ENCODE assay signal across 22 cellular contexts in genomic region chr14:75162631-75163030, GRCh38. TPM values are rescaled to one million over a fixed set of nuclear protein-coding genes. Genes with fewer than 3 reads are reported as not detected.
DNase-seq lines count a peak whose midpoint lies in the region; ATAC-seq, FAIRE-seq and TF ChIP-seq lines count a peak whose summit lies in the region.
"Had no signal": no experiment of that assay in that cellular context is flagged by ENCODE, and none has a peak within 500 bp of the region (broad histone marks: within the 10 kb centered on the region; RNA-seq: fewer than 3 reads in every experiment).

No MANE protein-coding gene starts in this region.

- H3K27me3 Mint-ChIP-seq in natural killer cell (ENCODE audit: low read depth in 2 of 2) (no peaks in the 10 kb centered on the region), immature natural killer cell (ENCODE audit: low read depth in 3 of 3) (peaks cover 0 to under 1% (median 0%) of the 10 kb centered on the region in 3 donors)
- no peaks in the 10 kb centered on the region for H3K27me3 Mint-ChIP-seq in natural killer cell treated with Interleukin-12 subunit alpha and Interleukin-12 subunit beta and Interleukin-15 and Interleukin-18, amount 100 ng/mL, for 72 hours

- H3K9me3 Mint-ChIP-seq in natural killer cell (no peaks in the 10 kb centered on the region), immature natural killer cell (no peaks in the 10 kb centered on the region)
- no peaks in the 10 kb centered on the region for H3K9me3 Mint-ChIP-seq in natural killer cell treated with Interleukin-12 subunit alpha and Interleukin-12 subunit beta and Interleukin-15 and Interleukin-18, amount 100 ng/mL, for 72 hours
- H3K9me3 Mint-ChIP-seq: activated T-helper 2 cell treated with anti-CD3 and anti-CD28 coated beads, Interferon-gamma antibody, Interleukin-2, Interleukin-4, amounts not matched to agents 10 μg/mL and 5 μg/mL and 100 μg/mL, durations not matched to agents 14 hours and 24 hours and 36 hours had no signal

- H3K4me3 Mint-ChIP-seq in natural killer cell (no peak overlapping the region), immature natural killer cell (peak overlapping the region in 1 of 5 donors; percentile 11)
- no peak overlapping the region for H3K4me3 Mint-ChIP-seq in natural killer cell treated with Interleukin-12 subunit alpha and Interleukin-12 subunit beta and Interleukin-15 and Interleukin-18, amount 100 ng/mL, for 72 hours

- H3K36me3 ChIP-seq in RWPE2 (ENCODE audit: low read depth): peaks cover 50% of the 10 kb centered on the region
- H3K36me3 ChIP-seq: breast epithelium had no signal

- H3K27ac ChIP-seq in RWPE2 (ENCODE audit: poor library complexity, severe bottlenecking): no peak overlapping the region
- H3K27ac ChIP-seq: breast epithelium, epithelial cell of prostate had no signal

- no peak for DNase-seq in natural killer cell
- DNase-seq in natural killer cell treated with Interleukin-12 subunit alpha and Interleukin-12 subunit beta and Interleukin-15 and Interleukin-18, amount 100 ng/mL, for 72 hours (ENCODE audit: low spot score): no peak
- no peak for DNase-seq in RWPE2 (ENCODE audit: low spot score)
- DNase-seq in immature natural killer cell: no peak
- DNase-seq in RCC 7860 (ENCODE audit: low spot score): no peak
- DNase-seq in NCI-H345 (lab: John Stamatoyannopoulos, UW): no peak
- DNase-seq: activated CD4-positive, CD25-positive, alpha-beta regulatory T cell; dermis blood vessel endothelial cell; foreskin fibroblast; hypothalamus; left cardiac atrium; NCI-H1092 treated with DMSO at 0.1 percent for 48 hours; NCI-H2081; NCI-H446 treated with DMSO at 0.1 percent for 48 hours; retina had no signal

- H3K27ac Mint-ChIP-seq in natural killer cell (peak overlapping the region; percentile 7 to 75), immature natural killer cell (peak overlapping the region; percentile 6 to 75 (median 68))
- H3K27ac Mint-ChIP-seq in natural killer cell treated with Interleukin-12 subunit alpha and Interleukin-12 subunit beta and Interleukin-15 and Interleukin-18, amount 100 ng/mL, for 72 hours: peak overlapping the region in 1 of 2 donors; percentile 46
- H3K27ac Mint-ChIP-seq: activated T-helper 2 cell treated with anti-CD3 and anti-CD28 coated beads, Interferon-gamma antibody, Interleukin-2, Interleukin-4, amounts not matched to agents 10 μg/mL and 5 μg/mL and 100 μg/mL, durations not matched to agents 14 hours and 24 hours and 36 hours had no signal

- FAIRE-seq in RCC 7860 (lab: Jason Lieb, UNC): no peak
- FAIRE-seq: GM18507 had no signal

- H3K9me3 ChIP-seq in RWPE2 (ENCODE audit: severe bottlenecking): no peaks in the 10 kb centered on the region
- H3K9me3 ChIP-seq: breast epithelium, Caco-2 had no signal

- no peaks in the 10 kb centered on the region for H3K27me3 ChIP-seq in RWPE2 (ENCODE audit: insufficient read depth, poor library complexity, severe bottlenecking)
- H3K27me3 ChIP-seq: breast epithelium had no signal

- H3K4me1 ChIP-seq in RWPE2 (ENCODE audit: insufficient read depth, poor library complexity, severe bottlenecking): peaks cover 2% of the 10 kb centered on the region
- H3K4me1 ChIP-seq: breast epithelium had no signal

- H3K4me3 ChIP-seq in RWPE2 (ENCODE audit: severe bottlenecking): no peak overlapping the region
- H3K4me3 ChIP-seq: breast epithelium had no signal

- intact Hi-C loops in natural killer cell (cut with micrococcal nuclease): no loop called here

- H3K4me1 Mint-ChIP-seq in natural killer cell (peaks cover 41 to 61% of the 10 kb centered on the region in 2 donors), immature natural killer cell (peaks cover 60 to 76% of the 10 kb centered on the region in 2 donors)
- peaks cover 34 to 44% of the 10 kb centered on the region in 2 donors for H3K4me1 Mint-ChIP-seq in natural killer cell treated with Interleukin-12 subunit alpha and Interleukin-12 subunit beta and Interleukin-15 and Interleukin-18, amount 100 ng/mL, for 72 hours (ENCODE audit: low read depth in 2 of 2)

- no peaks in the 10 kb centered on the region for H3K36me3 Mint-ChIP-seq in natural killer cell
- no peaks in the 10 kb centered on the region for H3K36me3 Mint-ChIP-seq in natural killer cell treated with Interleukin-12 subunit alpha and Interleukin-12 subunit beta and Interleukin-15 and Interleukin-18, amount 100 ng/mL, for 72 hours
- H3K36me3 Mint-ChIP-seq in immature natural killer cell: no peaks in the 10 kb centered on the region

- no peak for TF ChIP-seq CTCF in natural killer cell (IDR thresholded peaks at IDR 0.05)
- TF ChIP-seq CTCF in RWPE2 (IDR thresholded peaks at IDR 0.05; ENCODE audit: poor library complexity, severe bottlenecking): peak; percentile 37

- ATAC-seq in natural killer cell (no peak), RWPE2 (ENCODE audit: low read depth) (no peak), HG03520 (IDR thresholded peaks at IDR 0.05; ENCODE audit: unreplicated experiment) (no peak), HG03354 (IDR thresholded peaks at IDR 0.05; ENCODE audit: poor library complexity, severe bottlenecking, unreplicated experiment) (no peak)
- no peak for ATAC-seq in natural killer cell treated with Interleukin-12 subunit alpha and Interleukin-12 subunit beta and Interleukin-15 and Interleukin-18, amount 100 ng/mL, for 72 hours
- ATAC-seq: left cardiac atrium had no signal

RNA-seq across cellular contexts. Expression of gene TMED10, which starts 13.8 kb away (rescaled TPM):
- 100 to 1,000 TPM; 216 to 244 (median 231) TPM for total RNA-seq in natural killer cell
- 100 to 1,000 TPM; 200 to 265 TPM for total RNA-seq in natural killer cell treated with Interleukin-12 subunit alpha and Interleukin-12 subunit beta and Interleukin-15 and Interleukin-18, amount 100 ng/mL, for 72 hours
- polyA plus RNA-seq in immature natural killer cell: 100 to 1,000 TPM; 379 to 442 (median 439) TPM

RNA-seq across cellular contexts. Expression of gene NEK9, which starts 35.8 kb away (rescaled TPM):
- 10 to 100 TPM; 64.4 to 78.7 (median 74.4) TPM for total RNA-seq in natural killer cell
- total RNA-seq in natural killer cell treated with Interleukin-12 subunit alpha and Interleukin-12 subunit beta and Interleukin-15 and Interleukin-18, amount 100 ng/mL, for 72 hours: 10 to 100 TPM; 66.6 to 80.0 TPM
- 10 to 100 TPM; 10.4 to 15.2 (median 12.4) TPM for polyA plus RNA-seq in immature natural killer cell
